Comparison of ENCODE assay signal across 8 cellular contexts in the genomic region with DNA sequence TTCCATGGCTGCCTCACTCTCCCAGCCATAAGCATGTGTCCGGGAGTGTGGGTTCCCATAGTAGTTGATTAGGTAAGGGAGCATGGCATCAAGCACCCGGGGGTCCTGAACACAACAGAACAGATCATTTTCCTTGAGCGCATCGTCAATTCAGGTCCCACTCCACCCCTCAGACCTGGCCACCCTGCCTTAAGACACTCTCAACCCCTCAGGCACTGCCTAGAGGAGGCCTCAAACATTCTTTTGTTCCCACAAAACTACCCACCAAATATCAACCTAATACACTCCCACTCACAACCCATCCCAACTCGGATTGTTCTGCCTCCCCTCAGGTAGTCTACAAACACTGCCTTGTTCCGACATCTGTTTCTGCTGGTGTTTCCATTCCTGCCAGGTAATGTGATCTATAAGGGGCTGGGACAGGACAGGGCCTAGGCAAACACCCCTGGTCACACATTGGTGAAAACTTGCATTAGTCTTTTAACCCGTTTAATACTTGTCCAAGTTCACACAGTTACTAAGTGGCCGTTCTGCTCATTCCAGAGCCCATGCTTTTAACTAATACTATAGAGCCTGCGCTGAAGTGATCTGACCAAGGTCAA. TPM values are rescaled to one million over a fixed set of nuclear protein-coding genes. Genes with fewer than 3 reads are reported as not detected.
DNase-seq lines count a peak whose midpoint lies in the region; ATAC-seq and TF ChIP-seq lines count a peak whose summit lies in the region.

No MANE protein-coding gene starts in this region.

- intact Hi-C loops in breast epithelium (cut with DNase I; ENCODE audit: low total_unique reads) = no loop called here

- H3K4me3 ChIP-seq in AG04450 (ENCODE audit: low read depth, low read length) (peak overlapping the region; percentile 96), HUES64 (ENCODE audit: low read length) (peak overlapping the region; percentile 93), breast epithelium (peak overlapping the region; percentile 83 to 99 (median 96)), muscle layer of duodenum (ENCODE audit: low read depth in 1 of 2, low read length in 2 of 2) (peak overlapping the region; percentile 65 to 89)

- POLR2A ChIA-PET in AG04450 (lab: Yijun Ruan, JAX) = no interaction called here

- no peak for ATAC-seq in HG03175 (IDR thresholded peaks at IDR 0.05; ENCODE audit: unreplicated experiment)

- WGBS in HUES64 = 89% methylated on average over 9 of the region's 9 CpGs

- H3K27ac ChIP-seq in AG04450 (ENCODE audit: low read depth, low read length) = no peak overlapping the region
- no peak overlapping the region for H3K27ac ChIP-seq in HUES64 (ENCODE audit: low read depth, low read length)
- H3K27ac ChIP-seq in breast epithelium = no peak overlapping the region
- no peak overlapping the region for H3K27ac ChIP-seq in muscle layer of duodenum (ENCODE audit: low read length)

- H3K9me3 ChIP-seq in AG04450 (ENCODE audit: control insufficient read depth, insufficient read depth, low read length) (peaks cover 4% of the 10 kb centered on the region; the same call in 1 of the 2 replicates), HUES64 (ENCODE audit: insufficient read depth, low read depth, low read length) (no peaks in the 10 kb centered on the region), breast epithelium (no peaks in the 10 kb centered on the region), muscle layer of duodenum (ENCODE audit: control insufficient read depth in 1 of 2, low read length in 2 of 2) (no peaks in the 10 kb centered on the region)

- TF ChIP-seq CTCF in AG04450 (IDR thresholded peaks at IDR 0.05; ENCODE audit: low read depth, low read length) (no peak), breast epithelium (IDR thresholded peaks at IDR 0.05) (no peak)

- TF ChIP-seq POLR2A in breast epithelium (IDR thresholded peaks at IDR 0.05) = no peak

- peak overlapping the region; percentile 95; the same call in 1 of the 2 replicates for H3K9ac ChIP-seq in HUES64 (ENCODE audit: low read depth, low read length)

- CTCF ChIA-PET in AG04450 (lab: Charles Lee) = interaction anchor here (0.6 kb wide), 1 partner anchor 102 kb away, joined by 3 read pairs; no protein-coding TSS in a partner anchor

- H3K36me3 ChIP-seq in HUES64 (ENCODE audit: insufficient read depth, low read length) (peaks cover 29% of the 10 kb centered on the region), breast epithelium (no peaks in the 10 kb centered on the region), muscle layer of duodenum (ENCODE audit: control insufficient read depth in 1 of 2, insufficient read depth in 2 of 2, low read length in 2 of 2) (peaks cover 11 to 37% of the 10 kb centered on the region in 2 donors)

- peaks cover 8% of the 10 kb centered on the region; the same call in 1 of the 2 replicates for H3K4me1 ChIP-seq in HUES64 (ENCODE audit: insufficient read depth, low read length)
- H3K4me1 ChIP-seq in breast epithelium = peaks cover 5 to 6% of the 10 kb centered on the region in 2 donors
- peaks cover 12 to 22% of the 10 kb centered on the region in 2 donors for H3K4me1 ChIP-seq in muscle layer of duodenum (ENCODE audit: control insufficient read depth in 1 of 2, insufficient read depth in 2 of 2, low read length in 2 of 2)

- no peak for DNase-seq in AG04450 (ENCODE audit: low read depth, low spot score)
- no peak for DNase-seq in breast epithelium (ENCODE audit: low spot score in 2 of 2)
- no peak for DNase-seq in GOT3 (lab: John Stamatoyannopoulos, UW)
- DNase-seq in DMS 273 treated with DMSO at 0.1 percent for 48 hours (lab: John Stamatoyannopoulos, UW) = no peak
- DNase-seq in mucosa of gallbladder (ENCODE audit: low spot score) = no peak

- H3K27me3 ChIP-seq in AG04450 (ENCODE audit: control insufficient read depth, insufficient read depth, low read length) (no peaks in the 10 kb centered on the region), HUES64 (ENCODE audit: insufficient read depth, low read length) (no peaks in the 10 kb centered on the region), breast epithelium (no peaks in the 10 kb centered on the region), muscle layer of duodenum (ENCODE audit: low read depth, low read length) (no peaks in the 10 kb centered on the region)

RNA-seq across cellular contexts. Expression of a gene that starts 1.4 kb away (rescaled TPM):
- 43.8 and 44.4 TPM in 2 replicates for polyA plus RNA-seq in AG04450 (2011; rRNA removed)
- polyA minus RNA-seq in AG04450 (2011; rRNA and poly(A)+ RNA removed) = 21.2 and 21.3 TPM in 2 replicates
- 20.2 TPM for polyA plus RNA-seq in HUES64 (2013, experiment 1 of 2)
- polyA plus RNA-seq in HUES64 (2013, experiment 2 of 2) = 22.0 TPM
- total RNA-seq in breast epithelium (10 to 100 TPM; 31.7 to 39.7 (median 36.1) TPM), mucosa of gallbladder (47.4 TPM)

RNA-seq across cellular contexts. Expression of a gene that starts 1.4 kb away (rescaled TPM):
- polyA plus RNA-seq in AG04450 (2011; rRNA removed) = 177 and 261 TPM in 2 replicates
- 19.5 and 22.6 TPM in 2 replicates for polyA minus RNA-seq in AG04450 (2011; rRNA and poly(A)+ RNA removed)
- 198 TPM for polyA plus RNA-seq in HUES64 (2013, experiment 1 of 2)
- polyA plus RNA-seq in HUES64 (2013, experiment 2 of 2) = 183 TPM
- total RNA-seq in breast epithelium (100 to 1,000 TPM; 231 to 348 (median 306) TPM), mucosa of gallbladder (155 TPM)

RNA-seq across cellular contexts. Expression of a gene that starts 33.1 kb away (rescaled TPM):
- 93.5 and 95.1 TPM in 2 replicates for polyA plus RNA-seq in AG04450 (2011; rRNA removed)
- 91.7 and 92.6 TPM in 2 replicates for polyA minus RNA-seq in AG04450 (2011; rRNA and poly(A)+ RNA removed)
- polyA plus RNA-seq in HUES64 (2013, experiment 1 of 2) = 186 TPM
- 211 TPM for polyA plus RNA-seq in HUES64 (2013, experiment 2 of 2)
- total RNA-seq in breast epithelium (100 to 1,000 TPM in 2 of 3 donors, 10 to 100 TPM in 1; 41.1 to 135 (median 117) TPM), mucosa of gallbladder (195 TPM)

RNA-seq across cellular contexts. Expression of a gene that starts 33.1 kb away (rescaled TPM):
- 73.0 and 91.1 TPM in 2 replicates for polyA plus RNA-seq in AG04450 (2011; rRNA removed)
- 183 and 208 TPM in 2 replicates for polyA minus RNA-seq in AG04450 (2011; rRNA and poly(A)+ RNA removed)
- 84.8 TPM for polyA plus RNA-seq in HUES64 (2013, experiment 1 of 2)
- polyA plus RNA-seq in HUES64 (2013, experiment 2 of 2) = 106 TPM
- total RNA-seq in breast epithelium (10 to 100 TPM; 22.7 to 40.1 (median 34.4) TPM), mucosa of gallbladder (68.5 TPM)

RNA-seq across cellular contexts. Expression of a gene that starts 44.3 kb away (rescaled TPM):
- 144 and 162 TPM in 2 replicates for polyA plus RNA-seq in AG04450 (2011; rRNA removed)
- 113 and 190 TPM in 2 replicates for polyA minus RNA-seq in AG04450 (2011; rRNA and poly(A)+ RNA removed)
- polyA plus RNA-seq in HUES64 (2013, experiment 1 of 2) = 130 TPM
- polyA plus RNA-seq in HUES64 (2013, experiment 2 of 2) = 138 TPM
- total RNA-seq in breast epithelium = 100 to 1,000 TPM; 305 to 660 (median 527) TPM
- 288 TPM for total RNA-seq in mucosa of gallbladder
